1 cellular context compared by ENCODE assay signal in the genomic region with DNA sequence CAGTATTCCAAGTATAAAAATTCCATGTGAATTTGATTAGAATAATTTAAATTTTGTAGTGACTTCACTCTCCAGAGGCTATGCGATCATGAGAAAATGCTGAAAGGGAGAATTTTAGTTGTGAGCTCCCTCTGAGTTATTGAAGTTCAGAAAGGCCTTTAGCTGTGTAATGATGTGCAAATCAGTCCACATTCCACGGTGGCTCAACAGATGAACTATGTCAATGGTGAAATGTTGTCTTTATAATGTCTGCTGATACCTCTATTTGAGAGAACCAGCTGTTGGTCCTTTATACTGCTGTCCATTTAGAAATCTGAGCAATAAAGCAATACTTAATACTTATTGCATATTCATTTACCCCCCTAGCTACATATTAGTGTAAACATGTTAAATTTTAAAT.
TF ChIP-seq lines count a peak whose summit lies in the region.

No MANE protein-coding gene starts in this region.

TF ChIP-seq in endothelial cell of umbilical vein, 7 proteins besides CTCF, POLR2A, EP300 and RAD21:
- no peak for TF ChIP-seq FOS (IDR thresholded peaks at IDR 0.05; ENCODE audit: borderline replicate concordance, insufficient read depth, low read length)
- no peak for TF ChIP-seq JUN (IDR thresholded peaks at IDR 0.05; ENCODE audit: borderline replicate concordance, insufficient read depth, insufficient read length, low read depth)
